1 cellular context compared by ENCODE assay signal in the genomic region with DNA sequence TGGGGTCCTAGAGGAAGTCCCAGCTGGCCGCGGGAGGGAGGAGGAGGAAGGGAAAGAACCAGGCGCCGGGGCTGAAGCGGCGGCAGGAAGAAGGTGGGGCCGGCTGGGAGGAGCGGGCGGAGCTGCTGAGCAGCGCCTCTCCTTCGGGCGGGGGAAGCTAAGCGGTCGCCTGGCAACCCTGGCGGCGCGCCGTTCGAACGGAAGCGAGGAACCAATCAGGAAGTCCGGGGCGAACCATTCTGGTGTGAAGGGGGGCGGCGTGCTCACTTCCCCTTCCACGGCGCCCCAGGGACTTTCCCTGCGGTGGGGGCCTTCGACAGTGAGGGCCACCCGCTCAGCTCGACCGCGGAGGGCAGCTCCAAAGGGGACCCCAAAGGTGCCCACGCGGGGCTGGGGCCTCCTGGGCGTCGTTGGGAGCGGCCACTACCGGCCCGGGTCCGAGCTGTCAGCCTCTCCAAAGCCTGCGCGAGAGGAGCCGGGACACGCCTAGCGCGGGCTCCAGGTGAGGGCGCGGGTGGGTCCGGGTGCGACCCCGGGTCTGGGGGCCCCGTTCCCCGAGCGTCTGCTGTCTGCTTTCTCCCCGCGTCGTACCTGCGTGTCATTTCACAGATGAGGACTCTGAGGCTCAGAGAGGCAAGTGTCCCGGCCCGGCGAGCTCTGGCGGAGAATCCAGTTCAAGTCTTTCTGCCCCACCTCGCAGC.
A peak's percentile ranks its signal among the peaks of the same experiment; 100 is the strongest.
TF ChIP-seq lines count a peak whose summit lies in the region.

Gene FAM110A, plus strand, starts transcription at position 266 of the 701 bp plus-strand sequence. CDS start 11,090 bp downstream, outside the sequence.

TF ChIP-seq in HepG2, 621 proteins besides CTCF, POLR2A, EP300 and RAD21 (continued from another document):
- TF ChIP-seq ATRX (CRISPR knock-in tag; IDR thresholded peaks at IDR 0.05; ENCODE audit: borderline replicate concordance) (no peak), DR1 (CRISPR knock-in tag; IDR thresholded peaks at IDR 0.05) (peak; percentile 34; the same call in 1 of the 2 replicates), ZMAT3 (CRISPR knock-in tag; conservative IDR thresholded peaks at IDR 0.05) (peak; percentile 93; the same call in 1 of the 2 replicates), ZNF816 (CRISPR knock-in tag; IDR thresholded peaks at IDR 0.05; ENCODE audit: borderline replicate concordance) (peak; percentile 79; the same call in 1 of the 2 replicates), ZNF883 (CRISPR knock-in tag; IDR thresholded peaks at IDR 0.05; ENCODE audit: not compliant biosample characterization) (peak; percentile 85), ZNF790 (CRISPR knock-in tag; IDR thresholded peaks at IDR 0.05; ENCODE audit: borderline replicate concordance) (no peak), SRY (CRISPR knock-in tag; IDR thresholded peaks at IDR 0.05) (no peak; the same call in none of the 2 replicates), PHF8 (CRISPR knock-in tag; IDR thresholded peaks at IDR 0.05) (peak; percentile 64; the same call in 1 of the 2 replicates), FOSL2 (CRISPR knock-in tag; IDR thresholded peaks at IDR 0.05) (peak; percentile 18; the same call in 1 of the 2 replicates), ZSCAN12 (CRISPR knock-in tag; IDR thresholded peaks at IDR 0.05) (no peak), PHF20 (CRISPR knock-in tag; IDR thresholded peaks at IDR 0.05) (no peak; the same call in 1 of the 2 replicates), ZNF598 (CRISPR knock-in tag; IDR thresholded peaks at IDR 0.05; ENCODE audit: borderline replicate concordance) (peak; percentile 80; the same call in 1 of the 2 replicates), FOSL1 (CRISPR knock-in tag; IDR thresholded peaks at IDR 0.05; ENCODE audit: borderline replicate concordance) (no peak), E2F1 (CRISPR knock-in tag; IDR thresholded peaks at IDR 0.05) (peak; percentile 86), TCF7 (IDR thresholded peaks at IDR 0.05; ENCODE audit: low read depth) (no peak), ZNF121 (CRISPR knock-in tag; IDR thresholded peaks at IDR 0.05) (no peak), TMF1 (CRISPR knock-in tag; IDR thresholded peaks at IDR 0.05; ENCODE audit: low read depth) (peak; percentile 84), SMARCC2 (IDR thresholded peaks at IDR 0.05) (no peak), ZNF788 (CRISPR knock-in tag; IDR thresholded peaks at IDR 0.05; ENCODE audit: borderline replicate concordance) (peak; percentile 83; the same call in 1 of the 2 replicates), ZNF792 (CRISPR knock-in tag; IDR thresholded peaks at IDR 0.05) (peak; percentile 45; the same call in 1 of the 2 replicates), RARG (CRISPR knock-in tag; IDR thresholded peaks at IDR 0.05; ENCODE audit: low read depth) (no peak), ZNF512 (CRISPR knock-in tag; IDR thresholded peaks at IDR 0.05) (no peak), ZMYM2 (CRISPR knock-in tag; IDR thresholded peaks at IDR 0.05) (no peak), KAT2B (IDR thresholded peaks at IDR 0.05; ENCODE audit: borderline replicate concordance, low read depth, low read length) (no peak), SMC3 (IDR thresholded peaks at IDR 0.05; ENCODE audit: low read length) (no peak), ATM (IDR thresholded peaks at IDR 0.05; ENCODE audit: borderline replicate concordance) (no peak), ZNF672 (CRISPR knock-in tag; IDR thresholded peaks at IDR 0.05) (no peak), GABPB1 (CRISPR knock-in tag; IDR thresholded peaks at IDR 0.05) (peak; percentile 92)
TF ChIP-seq in HepG2: peak in this region for 281.
